Comparison of ENCODE assay signal across 8 cellular contexts in the genomic region with DNA sequence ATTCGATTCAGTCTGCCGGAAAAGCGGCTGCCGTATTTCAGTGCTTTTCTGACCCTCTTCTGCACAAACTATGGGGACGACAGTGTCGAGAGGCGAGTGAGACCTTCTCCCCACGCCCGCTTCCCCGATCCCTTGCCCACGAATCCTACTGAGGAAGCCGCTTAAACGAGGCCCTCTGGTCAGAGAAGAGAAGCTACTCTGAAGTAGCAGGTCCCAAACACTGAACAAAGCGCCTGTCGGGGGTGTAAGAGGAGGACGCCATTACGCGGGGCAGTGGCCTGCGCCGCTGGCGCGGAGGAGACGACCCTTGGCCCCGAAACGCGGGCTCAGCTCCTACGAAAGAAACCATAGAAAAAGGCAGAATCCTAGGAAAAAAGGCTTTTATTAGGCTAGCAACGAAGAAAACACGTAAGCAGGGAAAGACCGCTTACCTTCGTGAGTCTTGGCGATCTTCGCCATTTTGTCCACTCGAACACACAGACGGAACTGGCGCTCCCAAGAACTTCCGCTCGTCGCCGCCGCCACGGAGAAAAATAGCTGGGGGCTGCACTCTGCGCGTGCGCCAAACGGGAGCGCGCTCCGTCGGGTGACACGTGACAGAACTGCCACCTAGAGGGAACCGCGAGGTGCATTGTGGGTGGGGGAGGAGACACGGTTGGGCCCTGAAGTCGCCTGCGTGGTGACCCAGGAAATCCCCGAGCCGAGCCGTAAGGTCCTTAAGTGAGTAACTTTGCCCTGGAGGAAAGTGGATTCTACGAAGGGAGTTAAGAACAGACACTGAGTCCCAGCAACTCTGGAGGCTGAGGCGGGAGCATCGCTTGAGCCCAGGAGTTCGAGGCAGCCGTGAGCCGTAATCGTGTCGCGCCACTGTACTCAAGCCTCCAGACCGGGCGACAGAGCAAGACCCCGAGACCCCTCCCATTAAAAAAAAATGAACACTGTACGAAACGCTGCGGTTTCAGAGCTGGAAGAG. TPM values are rescaled to one million over a fixed set of nuclear protein-coding genes. Genes with fewer than 3 reads are reported as not detected.
DNase-seq lines count a peak whose midpoint lies in the region; ATAC-seq and TF ChIP-seq lines count a peak whose summit lies in the region.

A gene with protein sequence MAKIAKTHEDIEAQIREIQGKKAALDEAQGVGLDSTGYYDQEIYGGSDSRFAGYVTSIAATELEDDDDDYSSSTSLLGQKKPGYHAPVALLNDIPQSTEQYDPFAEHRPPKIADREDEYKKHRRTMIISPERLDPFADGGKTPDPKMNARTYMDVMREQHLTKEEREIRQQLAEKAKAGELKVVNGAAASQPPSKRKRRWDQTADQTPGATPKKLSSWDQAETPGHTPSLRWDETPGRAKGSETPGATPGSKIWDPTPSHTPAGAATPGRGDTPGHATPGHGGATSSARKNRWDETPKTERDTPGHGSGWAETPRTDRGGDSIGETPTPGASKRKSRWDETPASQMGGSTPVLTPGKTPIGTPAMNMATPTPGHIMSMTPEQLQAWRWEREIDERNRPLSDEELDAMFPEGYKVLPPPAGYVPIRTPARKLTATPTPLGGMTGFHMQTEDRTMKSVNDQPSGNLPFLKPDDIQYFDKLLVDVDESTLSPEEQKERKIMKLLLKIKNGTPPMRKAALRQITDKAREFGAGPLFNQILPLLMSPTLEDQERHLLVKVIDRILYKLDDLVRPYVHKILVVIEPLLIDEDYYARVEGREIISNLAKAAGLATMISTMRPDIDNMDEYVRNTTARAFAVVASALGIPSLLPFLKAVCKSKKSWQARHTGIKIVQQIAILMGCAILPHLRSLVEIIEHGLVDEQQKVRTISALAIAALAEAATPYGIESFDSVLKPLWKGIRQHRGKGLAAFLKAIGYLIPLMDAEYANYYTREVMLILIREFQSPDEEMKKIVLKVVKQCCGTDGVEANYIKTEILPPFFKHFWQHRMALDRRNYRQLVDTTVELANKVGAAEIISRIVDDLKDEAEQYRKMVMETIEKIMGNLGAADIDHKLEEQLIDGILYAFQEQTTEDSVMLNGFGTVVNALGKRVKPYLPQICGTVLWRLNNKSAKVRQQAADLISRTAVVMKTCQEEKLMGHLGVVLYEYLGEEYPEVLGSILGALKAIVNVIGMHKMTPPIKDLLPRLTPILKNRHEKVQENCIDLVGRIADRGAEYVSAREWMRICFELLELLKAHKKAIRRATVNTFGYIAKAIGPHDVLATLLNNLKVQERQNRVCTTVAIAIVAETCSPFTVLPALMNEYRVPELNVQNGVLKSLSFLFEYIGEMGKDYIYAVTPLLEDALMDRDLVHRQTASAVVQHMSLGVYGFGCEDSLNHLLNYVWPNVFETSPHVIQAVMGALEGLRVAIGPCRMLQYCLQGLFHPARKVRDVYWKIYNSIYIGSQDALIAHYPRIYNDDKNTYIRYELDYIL (minus strand): TSS at position 488 of the 973 bp plus-strand sequence. CDS start 29 bp downstream, at position 459.

- H3K9me3 Mint-ChIP-seq in endothelial cell (ENCODE audit: unreplicated experiment) (no peaks in the 10 kb centered on the region), mesothelial cell of epicardium (no peaks in the 10 kb centered on the region)

- H3K4me1 Mint-ChIP-seq in endothelial cell (ENCODE audit: unreplicated experiment) (peaks cover 41% of the 10 kb centered on the region), mesothelial cell of epicardium (peaks cover 35% of the 10 kb centered on the region)

- no peaks in the 10 kb centered on the region for H3K9me3 ChIP-seq in OCI-LY3 (ENCODE audit: insufficient read depth, low read length)

- peak within 1 kb of the TSS; percentile 98 for H3K9ac ChIP-seq in OCI-LY3 (ENCODE audit: low read length)

- H3K4me2 ChIP-seq in OCI-LY3 (ENCODE audit: low read length) = peak within 1 kb of the TSS; percentile 95

- H3K36me3 Mint-ChIP-seq in endothelial cell (ENCODE audit: low read depth, unreplicated experiment) (peaks cover 4% of the 10 kb centered on the region), mesothelial cell of epicardium (no peaks in the 10 kb centered on the region)

- TF ChIP-seq CTCF in OCI-LY3 (IDR thresholded peaks at IDR 0.05; ENCODE audit: low read depth, low read length) (no peak), endothelial cell (IDR thresholded peaks at IDR 0.05; ENCODE audit: unreplicated experiment) (no peak), mesothelial cell of epicardium (IDR thresholded peaks at IDR 0.05; ENCODE audit: unreplicated experiment) (no peak)

- H3K27ac ChIP-seq in OCI-LY3 (ENCODE audit: low read length) = peak within 1 kb of the TSS; percentile 82

- H3K27me3 Mint-ChIP-seq in endothelial cell (ENCODE audit: unreplicated experiment) = peaks cover 13% of the 10 kb centered on the region
- no peaks in the 10 kb centered on the region for H3K27me3 Mint-ChIP-seq in mesothelial cell of epicardium (ENCODE audit: low read depth)

- H3K4me3 Mint-ChIP-seq in endothelial cell (ENCODE audit: unreplicated experiment) (peak within 1 kb of the TSS; percentile 99), mesothelial cell of epicardium (peak within 1 kb of the TSS; percentile 95)

- H3K27ac Mint-ChIP-seq in endothelial cell (ENCODE audit: unreplicated experiment) (peak within 1 kb of the TSS; percentile 100), mesothelial cell of epicardium (peak within 1 kb of the TSS; percentile 100)

- no peaks in the 10 kb centered on the region for H3K27me3 ChIP-seq in OCI-LY3 (ENCODE audit: low read depth, low read length)

- H3K4me1 ChIP-seq in OCI-LY3 (ENCODE audit: low read length) = peaks cover 32% of the 10 kb centered on the region

- DNase-seq in D341Med (ENCODE audit: low spot score) (peak; percentile 95), HuH-7 (ENCODE audit: low spot score) (peak; percentile 91), endothelial cell (ENCODE audit: low spot score) (peak; percentile 99), mesothelial cell of epicardium (ENCODE audit: low spot score in 2 of 2, unreplicated experiment in 2 of 2) (peak; percentile 95 to 98)
- peak; percentile 99 for DNase-seq in activated CD8-positive, alpha-beta memory T cell treated with anti-CD3 and anti-CD28 coated beads, Interleukin-2, amount 50 U/mL, for 48 hours
- peak; percentile 98 to 99 for DNase-seq in stimulated activated CD8-positive, alpha-beta memory T cell treated with anti-CD3 and anti-CD28 coated beads, Interleukin-15, amount 100 ng/mL, for 48 hours (ENCODE audit: low read depth in 2 of 2)

- peaks cover 45% of the 10 kb centered on the region for H4K20me1 ChIP-seq in OCI-LY3 (ENCODE audit: insufficient read depth, low read length)

- H3K4me3 ChIP-seq in OCI-LY3 (ENCODE audit: low read length) = peak within 1 kb of the TSS; percentile 94

- peak; percentile 92 for ATAC-seq in GM21515 (IDR thresholded peaks at IDR 0.05; ENCODE audit: unreplicated experiment)

- peak within 1 kb of the TSS; percentile 69 for H2AFZ ChIP-seq in OCI-LY3 (ENCODE audit: low read depth, low read length)

- H3K36me3 ChIP-seq in OCI-LY3 (replicated peaks; ENCODE audit: low read depth, low read length) = peaks cover under 1% of the 10 kb centered on the region

- H3K79me2 ChIP-seq in OCI-LY3 (ENCODE audit: low read length) = peaks cover 64% of the 10 kb centered on the region

RNA-seq across cellular contexts. Expression of the gene that starts here (rescaled TPM):
- total RNA-seq in endothelial cell (ENCODE audit: unreplicated experiment) (401 TPM), mesothelial cell of epicardium (404 to 422 TPM (median 414 TPM) in 3 replicates)

Comparison
In these comparisons a context has a peak if more than half of its experiments do, and no peak if none do; other contexts are left out.
1. Peak in every context shown above with its lines: DNase-seq, ATAC-seq, H3K4me3 ChIP-seq and H3K27ac ChIP-seq.